22 cellular contexts compared by ENCODE assay signal in the genomic region with DNA sequence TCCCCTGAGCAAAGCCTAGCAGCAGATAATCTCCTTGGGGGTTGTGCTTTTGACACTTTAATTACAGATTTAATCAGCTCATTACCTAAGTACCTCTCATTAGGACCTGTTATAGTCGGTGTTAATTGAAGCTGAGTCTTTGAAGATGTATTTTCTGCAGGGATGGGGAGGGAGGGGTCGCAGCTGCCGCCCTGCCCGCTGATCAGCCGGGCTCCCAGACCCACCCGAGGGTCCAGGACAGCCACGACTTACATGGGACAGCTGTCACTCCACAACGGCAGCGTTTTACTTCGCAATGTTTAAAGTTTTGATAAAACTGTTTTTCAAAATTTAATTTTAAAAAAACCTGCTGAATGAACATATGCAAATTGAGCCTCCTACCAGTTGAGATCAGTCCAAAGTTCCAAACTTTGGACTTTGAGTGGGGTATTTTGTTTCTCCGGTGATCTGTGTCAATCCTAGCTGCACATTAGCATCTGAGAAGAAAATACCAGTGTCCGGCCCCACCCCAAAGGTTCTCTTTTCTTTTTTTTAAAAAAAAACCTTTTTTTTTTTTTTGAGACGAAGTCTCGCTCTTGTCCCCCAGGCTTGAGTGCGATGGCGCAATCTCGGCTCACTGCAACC.
"Had no signal": no experiment of that assay in that cellular context is flagged by ENCODE, and none has a peak within 500 bp of the region (broad histone marks: within the 10 kb centered on the region; RNA-seq: fewer than 3 reads in every experiment).

No MANE protein-coding gene starts in this region.

- H3K36me3 Mint-ChIP-seq: activated naive CD4-positive, alpha-beta T cell treated with anti-CD3 and anti-CD28 coated beads, Interleukin-2, amount 50 U/mL, for 24 hours; naive thymus-derived CD4-positive, alpha-beta T cell; stimulated activated naive B cell treated with anti-CD40 and anti-IgM and Interleukin-4, amounts not matched to agents 10 μg/mL and 1 μg/mL and 100 μg/mL, for 72 hours; WTC11 had no signal

- H3K27ac Mint-ChIP-seq: activated naive CD4-positive, alpha-beta T cell treated with anti-CD3 and anti-CD28 coated beads, Interleukin-2, amount 50 U/mL, for 24 hours; endodermal cell; naive thymus-derived CD4-positive, alpha-beta T cell; stimulated activated naive B cell treated with anti-CD40 and anti-IgM and Interleukin-4, amounts not matched to agents 10 μg/mL and 1 μg/mL and 100 μg/mL, for 72 hours; T-helper 1 cell treated with Interleukin-12 subunit alpha and Interleukin-12 subunit beta and Interleukin-4 antibody, amounts not matched to agents 30 μg/mL and 1 μg/mL, for 36 hours; WTC11 had no signal

- DNase-seq: activated gamma-delta T cell treated with Interleukin-2 at 50 U/mL for 16 hours; activated T-cell treated with anti-CD3 and anti-CD28 coated beads, Interleukin-2, amount 50 U/mL, for 1 hour; cerebellar nuclear complex; endodermal cell; heart left ventricle; left cardiac atrium; lower lobe of right lung; naive thymus-derived CD4-positive, alpha-beta T cell; stimulated activated CD4-positive, alpha-beta T cell treated with anti-CD3 and anti-CD28 coated beads, Interleukin-2, amount 100 ng/mL, for 24 hours; stimulated activated naive B cell treated with anti-CD40 and anti-IgM and Interleukin-4, amounts not matched to agents 10 μg/mL and 1 μg/mL and 100 μg/mL, for 72 hours; T1000; transverse colon had no signal

- FAIRE-seq: astrocyte, bronchial epithelial cell, islet of Langerhans, urothelium cell line had no signal

- H3K27ac ChIP-seq: coronary artery, epithelial cell of prostate, heart left ventricle, lower lobe of right lung, prostate gland, transverse colon had no signal

- H3K27me3 ChIP-seq: heart left ventricle, transverse colon had no signal

- H3K4me3 ChIP-seq: coronary artery, heart left ventricle, lower lobe of right lung, prostate gland, transverse colon had no signal

- H3K9me3 Mint-ChIP-seq: activated naive CD4-positive, alpha-beta T cell treated with anti-CD3 and anti-CD28 coated beads, Interleukin-2, amount 50 U/mL, for 24 hours; endodermal cell; naive thymus-derived CD4-positive, alpha-beta T cell; stimulated activated naive B cell treated with anti-CD40 and anti-IgM and Interleukin-4, amounts not matched to agents 10 μg/mL and 1 μg/mL and 100 μg/mL, for 72 hours; T-helper 1 cell treated with Interleukin-12 subunit alpha and Interleukin-12 subunit beta and Interleukin-4 antibody, amounts not matched to agents 30 μg/mL and 1 μg/mL, for 36 hours; WTC11 had no signal

- H3K4me3 Mint-ChIP-seq: activated naive CD4-positive, alpha-beta T cell treated with anti-CD3 and anti-CD28 coated beads, Interleukin-2, amount 50 U/mL, for 24 hours; endodermal cell; naive thymus-derived CD4-positive, alpha-beta T cell; stimulated activated naive B cell treated with anti-CD40 and anti-IgM and Interleukin-4, amounts not matched to agents 10 μg/mL and 1 μg/mL and 100 μg/mL, for 72 hours; T-helper 1 cell treated with Interleukin-12 subunit alpha and Interleukin-12 subunit beta and Interleukin-4 antibody, amounts not matched to agents 30 μg/mL and 1 μg/mL, for 36 hours; WTC11 had no signal

- H3K27me3 Mint-ChIP-seq: activated naive CD4-positive, alpha-beta T cell treated with anti-CD3 and anti-CD28 coated beads, Interleukin-2, amount 50 U/mL, for 24 hours; naive thymus-derived CD4-positive, alpha-beta T cell; stimulated activated naive B cell treated with anti-CD40 and anti-IgM and Interleukin-4, amounts not matched to agents 10 μg/mL and 1 μg/mL and 100 μg/mL, for 72 hours had no signal

- H3K4me1 ChIP-seq: heart left ventricle, lower lobe of right lung, prostate gland, transverse colon had no signal

- ATAC-seq: heart left ventricle; lower lobe of right lung; naive thymus-derived CD4-positive, alpha-beta T cell; stimulated activated naive B cell treated with anti-CD40 and anti-IgM and Interleukin-4, amounts not matched to agents 10 μg/mL and 1 μg/mL and 100 μg/mL, for 72 hours; WTC11 had no signal

- H3K36me3 ChIP-seq: heart left ventricle, lower lobe of right lung, prostate gland, transverse colon had no signal

- H3K4me1 Mint-ChIP-seq: activated naive CD4-positive, alpha-beta T cell treated with anti-CD3 and anti-CD28 coated beads, Interleukin-2, amount 50 U/mL, for 24 hours; naive thymus-derived CD4-positive, alpha-beta T cell; stimulated activated naive B cell treated with anti-CD40 and anti-IgM and Interleukin-4, amounts not matched to agents 10 μg/mL and 1 μg/mL and 100 μg/mL, for 72 hours; WTC11 had no signal

- H3K9me3 ChIP-seq: heart left ventricle, lower lobe of right lung, prostate gland, transverse colon had no signal
